ENCODE assay signal across 1 cellular context in genomic region chr6:130366011-130366963, GRCh38.
TF ChIP-seq lines count a peak whose summit lies in the region.

TSS of gene TMEM200A (plus strand) at chr6:130366017. CDS start at chr6:130440423, 74,406 bp downstream.

TF ChIP-seq in HEK293, 187 proteins besides CTCF, POLR2A, EP300 and RAD21 (continued from another document):
- no peak for TF ChIP-seq KLF7 (tag by site-specific recombination; IDR thresholded peaks at IDR 0.05; ENCODE audit: borderline replicate concordance)
